ENCODE assay signal across 1 cellular context in the genomic region with DNA sequence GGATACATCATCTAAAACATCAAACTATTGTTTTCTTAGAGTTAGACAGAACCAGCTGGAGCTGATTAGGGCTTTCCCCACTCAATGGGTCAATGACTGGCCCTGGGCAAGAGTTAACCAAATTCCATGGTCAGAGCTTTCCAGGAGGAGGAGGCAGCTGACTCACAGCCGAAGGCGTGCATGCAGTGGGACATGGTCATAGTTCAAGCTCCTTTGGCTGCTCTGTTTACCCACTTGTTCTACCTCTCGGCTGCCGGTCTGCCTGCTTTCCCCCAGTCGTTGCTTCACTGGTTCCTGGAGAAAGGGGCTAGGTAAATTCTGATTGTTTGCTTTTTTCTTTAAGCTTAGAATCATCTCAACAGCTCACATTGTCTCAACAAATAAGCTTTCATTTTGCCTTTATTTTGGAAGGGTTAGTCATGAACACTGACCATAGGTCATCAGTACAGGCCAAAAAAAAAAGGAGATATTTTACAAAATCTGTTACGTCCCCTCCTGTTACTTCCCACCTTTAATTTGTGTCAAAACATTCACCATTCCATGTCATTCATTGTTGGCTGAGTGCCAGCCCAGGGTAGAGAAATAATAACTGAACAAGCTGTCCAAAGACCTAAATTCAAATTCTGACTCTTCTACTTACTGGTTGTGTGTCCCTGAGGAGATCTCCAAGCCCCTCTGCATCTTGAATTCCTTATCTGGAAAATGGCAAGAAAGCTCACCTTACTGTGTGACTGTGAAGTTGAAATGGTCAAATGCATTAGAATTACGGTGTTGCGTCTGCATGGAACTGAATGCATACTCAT.
TF ChIP-seq lines count a peak whose summit lies in the region.

No MANE protein-coding gene starts in this region.

TF ChIP-seq in HepG2, 621 proteins besides CTCF, POLR2A, EP300 and RAD21 (continued from another document and continues in another):
- TF ChIP-seq, protein P1, sequence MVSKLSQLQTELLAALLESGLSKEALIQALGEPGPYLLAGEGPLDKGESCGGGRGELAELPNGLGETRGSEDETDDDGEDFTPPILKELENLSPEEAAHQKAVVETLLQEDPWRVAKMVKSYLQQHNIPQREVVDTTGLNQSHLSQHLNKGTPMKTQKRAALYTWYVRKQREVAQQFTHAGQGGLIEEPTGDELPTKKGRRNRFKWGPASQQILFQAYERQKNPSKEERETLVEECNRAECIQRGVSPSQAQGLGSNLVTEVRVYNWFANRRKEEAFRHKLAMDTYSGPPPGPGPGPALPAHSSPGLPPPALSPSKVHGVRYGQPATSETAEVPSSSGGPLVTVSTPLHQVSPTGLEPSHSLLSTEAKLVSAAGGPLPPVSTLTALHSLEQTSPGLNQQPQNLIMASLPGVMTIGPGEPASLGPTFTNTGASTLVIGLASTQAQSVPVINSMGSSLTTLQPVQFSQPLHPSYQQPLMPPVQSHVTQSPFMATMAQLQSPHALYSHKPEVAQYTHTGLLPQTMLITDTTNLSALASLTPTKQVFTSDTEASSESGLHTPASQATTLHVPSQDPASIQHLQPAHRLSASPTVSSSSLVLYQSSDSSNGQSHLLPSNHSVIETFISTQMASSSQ (IDR thresholded peaks at IDR 0.05; ENCODE audit: low read depth) = peak; percentile 50; the same call in 1 of the 2 replicates
- TF ChIP-seq, protein P1 (CRISPR knock-in tag; IDR thresholded peaks at IDR 0.05; ENCODE audit: borderline replicate concordance) = peak; percentile 59; the same call in 1 of the 2 replicates
- TF ChIP-seq ZNF264 (CRISPR knock-in tag; IDR thresholded peaks at IDR 0.05) (peak; percentile 90), SAP130 (CRISPR knock-in tag; IDR thresholded peaks at IDR 0.05; ENCODE audit: low read depth) (peak; percentile 85), ZNF24 (IDR thresholded peaks at IDR 0.05) (no peak), KDM4B (CRISPR knock-in tag; IDR thresholded peaks at IDR 0.05) (no peak), TAF15 (IDR thresholded peaks at IDR 0.05; ENCODE audit: low read depth, low read length, poor library complexity, severe bottlenecking) (no peak), PHF21A (CRISPR knock-in tag; IDR thresholded peaks at IDR 0.05) (peak; percentile 86), ZNF367 (CRISPR knock-in tag; IDR thresholded peaks at IDR 0.05; ENCODE audit: borderline replicate concordance) (no peak), ZNF501 (CRISPR knock-in tag; IDR thresholded peaks at IDR 0.05) (no peak), JUND (CRISPR knock-in tag; IDR thresholded peaks at IDR 0.05) (peak; percentile 85), ZNF749 (CRISPR knock-in tag; IDR thresholded peaks at IDR 0.05; ENCODE audit: borderline replicate concordance) (no peak), ZBTB14 (CRISPR knock-in tag; IDR thresholded peaks at IDR 0.05) (no peak), ZNF430 (CRISPR knock-in tag; IDR thresholded peaks at IDR 0.05) (peak; percentile 67; the same call in 1 of the 2 replicates), HMGA1 (CRISPR knock-in tag; conservative IDR thresholded peaks at IDR 0.05) (no peak), STAT5B (CRISPR knock-in tag; IDR thresholded peaks at IDR 0.05) (no peak), CREB3 (CRISPR knock-in tag; IDR thresholded peaks at IDR 0.05) (no peak), ZNF83 (CRISPR knock-in tag; IDR thresholded peaks at IDR 0.05; ENCODE audit: borderline replicate concordance) (no peak), ZNF136 (CRISPR knock-in tag; IDR thresholded peaks at IDR 0.05; ENCODE audit: low read depth) (no peak), EZH2 (conservative IDR thresholded peaks at IDR 0.05; ENCODE audit: low read depth, low read length) (no peak), ZNF12 (CRISPR knock-in tag; IDR thresholded peaks at IDR 0.05) (no peak; the same call in 1 of the 2 replicates), ZBTB33 (CRISPR knock-in tag; IDR thresholded peaks at IDR 0.05) (0 out of 2 replicates have a peak, but pooled peaks have one; percentile 11), FOXA3 (CRISPR knock-in tag; IDR thresholded peaks at IDR 0.05) (peak; percentile 89), ZNF530 (CRISPR knock-in tag; IDR thresholded peaks at IDR 0.05; ENCODE audit: low read depth) (no peak), CHD2 (IDR thresholded peaks at IDR 0.05; ENCODE audit: low read depth, low read length) (no peak), FOXO1 (CRISPR knock-in tag; IDR thresholded peaks at IDR 0.05) (peak; percentile 88), HBP1 (CRISPR knock-in tag; IDR thresholded peaks at IDR 0.05; ENCODE audit: low read depth) (no peak), SMYD3 (CRISPR knock-in tag; IDR thresholded peaks at IDR 0.05) (0 out of 2 replicates have a peak, but pooled peaks have one; percentile 40), MXI1 (IDR thresholded peaks at IDR 0.05; ENCODE audit: borderline replicate concordance, low read depth, low read length) (peak; percentile 34; the same call in 1 of the 3 replicates), ZNF101 (CRISPR knock-in tag; IDR thresholded peaks at IDR 0.05; ENCODE audit: borderline replicate concordance, low read depth) (no peak), ZFP36L1 (CRISPR knock-in tag; IDR thresholded peaks at IDR 0.05) (no peak), ZNF768 (CRISPR knock-in tag; IDR thresholded peaks at IDR 0.05) (no peak), SOX5 (CRISPR knock-in tag; IDR thresholded peaks at IDR 0.05; ENCODE audit: borderline replicate concordance) (peak; percentile 88), ELK4 (CRISPR knock-in tag; IDR thresholded peaks at IDR 0.05; ENCODE audit: borderline replicate concordance) (no peak), ETV5 (CRISPR knock-in tag; IDR thresholded peaks at IDR 0.05; ENCODE audit: borderline replicate concordance) (peak; percentile 76; the same call in 1 of the 2 replicates), ZBTB2 (CRISPR knock-in tag; IDR thresholded peaks at IDR 0.05; ENCODE audit: low read depth) (no peak)
- TF ChIP-seq, protein P2, sequence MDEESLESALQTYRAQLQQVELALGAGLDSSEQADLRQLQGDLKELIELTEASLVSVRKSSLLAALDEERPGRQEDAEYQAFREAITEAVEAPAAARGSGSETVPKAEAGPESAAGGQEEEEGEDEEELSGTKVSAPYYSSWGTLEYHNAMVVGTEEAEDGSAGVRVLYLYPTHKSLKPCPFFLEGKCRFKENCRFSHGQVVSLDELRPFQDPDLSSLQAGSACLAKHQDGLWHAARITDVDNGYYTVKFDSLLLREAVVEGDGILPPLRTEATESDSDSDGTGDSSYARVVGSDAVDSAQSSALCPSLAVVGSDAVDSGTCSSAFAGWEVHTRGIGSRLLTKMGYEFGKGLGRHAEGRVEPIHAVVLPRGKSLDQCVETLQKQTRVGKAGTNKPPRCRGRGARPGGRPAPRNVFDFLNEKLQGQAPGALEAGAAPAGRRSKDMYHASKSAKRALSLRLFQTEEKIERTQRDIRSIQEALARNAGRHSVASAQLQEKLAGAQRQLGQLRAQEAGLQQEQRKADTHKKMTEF (CRISPR knock-in tag; IDR thresholded peaks at IDR 0.05) = peak; percentile 82; the same call in 1 of the 2 replicates
- TF ChIP-seq, protein P3, sequence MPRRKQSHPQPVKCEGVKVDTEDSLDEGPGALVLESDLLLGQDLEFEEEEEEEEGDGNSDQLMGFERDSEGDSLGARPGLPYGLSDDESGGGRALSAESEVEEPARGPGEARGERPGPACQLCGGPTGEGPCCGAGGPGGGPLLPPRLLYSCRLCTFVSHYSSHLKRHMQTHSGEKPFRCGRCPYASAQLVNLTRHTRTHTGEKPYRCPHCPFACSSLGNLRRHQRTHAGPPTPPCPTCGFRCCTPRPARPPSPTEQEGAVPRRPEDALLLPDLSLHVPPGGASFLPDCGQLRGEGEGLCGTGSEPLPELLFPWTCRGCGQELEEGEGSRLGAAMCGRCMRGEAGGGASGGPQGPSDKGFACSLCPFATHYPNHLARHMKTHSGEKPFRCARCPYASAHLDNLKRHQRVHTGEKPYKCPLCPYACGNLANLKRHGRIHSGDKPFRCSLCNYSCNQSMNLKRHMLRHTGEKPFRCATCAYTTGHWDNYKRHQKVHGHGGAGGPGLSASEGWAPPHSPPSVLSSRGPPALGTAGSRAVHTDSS (CRISPR knock-in tag; conservative IDR thresholded peaks at IDR 0.05) = no peak
- TF ChIP-seq, protein P4, sequence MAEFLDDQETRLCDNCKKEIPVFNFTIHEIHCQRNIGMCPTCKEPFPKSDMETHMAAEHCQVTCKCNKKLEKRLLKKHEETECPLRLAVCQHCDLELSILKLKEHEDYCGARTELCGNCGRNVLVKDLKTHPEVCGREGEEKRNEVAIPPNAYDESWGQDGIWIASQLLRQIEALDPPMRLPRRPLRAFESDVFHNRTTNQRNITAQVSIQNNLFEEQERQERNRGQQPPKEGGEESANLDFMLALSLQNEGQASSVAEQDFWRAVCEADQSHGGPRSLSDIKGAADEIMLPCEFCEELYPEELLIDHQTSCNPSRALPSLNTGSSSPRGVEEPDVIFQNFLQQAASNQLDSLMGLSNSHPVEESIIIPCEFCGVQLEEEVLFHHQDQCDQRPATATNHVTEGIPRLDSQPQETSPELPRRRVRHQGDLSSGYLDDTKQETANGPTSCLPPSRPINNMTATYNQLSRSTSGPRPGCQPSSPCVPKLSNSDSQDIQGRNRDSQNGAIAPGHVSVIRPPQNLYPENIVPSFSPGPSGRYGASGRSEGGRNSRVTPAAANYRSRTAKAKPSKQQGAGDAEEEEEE (CRISPR knock-in tag; IDR thresholded peaks at IDR 0.05; ENCODE audit: borderline replicate concordance) = no peak; the same call in 1 of the 2 replicates
